Comparison of ENCODE assay signal across 9 cellular contexts in genomic region chr12:123762715-123763052, GRCh38. TPM values are rescaled to one million over a fixed set of nuclear protein-coding genes. Genes with fewer than 3 reads are reported as not detected.
A peak's percentile ranks its signal among the peaks of the same experiment; 100 is the strongest.
DNase-seq lines count a peak whose midpoint lies in the region; ATAC-seq and TF ChIP-seq lines count a peak whose summit lies in the region.
"Had no signal": no experiment of that assay in that cellular context is flagged by ENCODE, and none has a peak within 500 bp of the region (broad histone marks: within the 10 kb centered on the region; RNA-seq: fewer than 3 reads in every experiment).

No MANE protein-coding gene starts in this region.

- H4K20me1 ChIP-seq in neural progenitor cell (ENCODE audit: low read depth): peaks cover 6% of the 10 kb centered on the region
- no peaks in the 10 kb centered on the region; the same call in 1 of the 2 replicates for H4K20me1 ChIP-seq in PC-9 (ENCODE audit: insufficient read depth)

- H3K27me3 Mint-ChIP-seq in Calu3 (ENCODE audit: unreplicated experiment): no peaks in the 10 kb centered on the region
- peaks cover 7% of the 10 kb centered on the region for H3K27me3 Mint-ChIP-seq in endodermal cell (ENCODE audit: insufficient read depth)
- peaks cover 2% of the 10 kb centered on the region for H3K27me3 Mint-ChIP-seq in neural progenitor cell (ENCODE audit: insufficient read depth, low read depth)

- H2AFZ ChIP-seq in neural progenitor cell (replicated peaks) (peak overlapping the region; percentile 98), PC-9 (no peak overlapping the region)

- POLR2A ChIA-PET in PC-9 (lab: Charles Lee; ENCODE audit: unreplicated experiment): no interaction called here

- no peak overlapping the region for H3K27ac ChIP-seq in endodermal cell (ENCODE audit: low read depth, low read length)
- H3K27ac ChIP-seq in neural progenitor cell: no peak overlapping the region
- H3K27ac ChIP-seq in PC-9: no peak overlapping the region
- H3K27ac ChIP-seq: epithelial cell of prostate had no signal

- no peaks in the 10 kb centered on the region for H3K9me3 Mint-ChIP-seq in Calu3 (ENCODE audit: low read depth, unreplicated experiment)
- no peaks in the 10 kb centered on the region for H3K9me3 Mint-ChIP-seq in endodermal cell
- H3K9me3 Mint-ChIP-seq in neural progenitor cell: no peaks in the 10 kb centered on the region

- peak overlapping the region; percentile 92 for H3K4me2 ChIP-seq in neural progenitor cell
- no peak overlapping the region for H3K4me2 ChIP-seq in PC-9

- no peaks in the 10 kb centered on the region for H3K4me1 Mint-ChIP-seq in Calu3 (ENCODE audit: low read depth, unreplicated experiment)
- H3K4me1 Mint-ChIP-seq in endodermal cell: peaks cover 18% of the 10 kb centered on the region
- peaks cover 4% of the 10 kb centered on the region for H3K4me1 Mint-ChIP-seq in neural progenitor cell

- no peaks in the 10 kb centered on the region for H3K79me2 ChIP-seq in neural progenitor cell (ENCODE audit: low read depth)
- H3K79me2 ChIP-seq in PC-9 (ENCODE audit: low read depth): no peaks in the 10 kb centered on the region

- H3K9me2 ChIP-seq in PC-9 (ENCODE audit: insufficient read depth): no peaks in the 10 kb centered on the region

- H3K36me3 Mint-ChIP-seq in Calu3 (ENCODE audit: insufficient read depth, unreplicated experiment) (peaks cover 5% of the 10 kb centered on the region), endodermal cell (ENCODE audit: low read depth) (peaks cover 26% of the 10 kb centered on the region), neural progenitor cell (peaks cover 2% of the 10 kb centered on the region)

- WGBS in endodermal cell (ENCODE audit: insufficient coverage in 1 of 2, insufficient read length in 1 of 2), 2 experiments: 42 to 59% methylated on average over 12 to 15 of the region's 15 CpGs

- H3K4me3 ChIP-seq in endodermal cell (ENCODE audit: low read length) (peak overlapping the region; percentile 74), neural progenitor cell (peak overlapping the region; percentile 61), PC-9 (no peak overlapping the region), HAP-1 (no peak overlapping the region)

- CTCF ChIA-PET in Calu3 (lab: Charles Lee) (interaction anchor here (0.5 to 0.6 kb wide), 2 partner anchors 75 to 261 kb away, joined by 4 to 5 read pairs; no protein-coding TSS in a partner anchor), PC-9 (lab: Charles Lee) (no interaction called here)

- H3K27me3 ChIP-seq in endodermal cell (ENCODE audit: control insufficient read depth, insufficient read depth, low read length, poor library complexity, severe bottlenecking) (no peaks in the 10 kb centered on the region), neural progenitor cell (peaks cover 51% of the 10 kb centered on the region), PC-9 (ENCODE audit: insufficient read depth, low read depth) (no peaks in the 10 kb centered on the region), HAP-1 (ENCODE audit: low read depth) (no peaks in the 10 kb centered on the region)

- no peaks in the 10 kb centered on the region for H3K9me3 ChIP-seq in endodermal cell (ENCODE audit: control insufficient read depth, low read length)
- H3K9me3 ChIP-seq in neural progenitor cell (ENCODE audit: low read depth): no peaks in the 10 kb centered on the region
- no peaks in the 10 kb centered on the region for H3K9me3 ChIP-seq in PC-9 (ENCODE audit: insufficient read depth, low read depth)
- no peaks in the 10 kb centered on the region for H3K9me3 ChIP-seq in HAP-1

- no TSS peak for BruUV-seq in Calu3 (replicated peaks; lab: Mats Ljungman, UMichigan)
- BruUV-seq in PC-9 (replicated peaks; lab: Mats Ljungman, UMichigan): no TSS peak

- TF ChIP-seq CTCF in Calu3 (IDR thresholded peaks at IDR 0.05; ENCODE audit: unreplicated experiment) (no peak), endodermal cell (conservative IDR thresholded peaks at IDR 0.05) (no peak), neural progenitor cell (IDR thresholded peaks at IDR 0.05) (no peak), PC-9 (conservative IDR thresholded peaks at IDR 0.05) (no peak)

- H3F3A ChIP-seq in neural progenitor cell (ENCODE audit: low read depth) (peaks cover 23% of the 10 kb centered on the region), PC-9 (ENCODE audit: insufficient read depth, low read depth) (no peaks in the 10 kb centered on the region)

- H3K9ac ChIP-seq in endodermal cell (ENCODE audit: extremely low read depth, low read length, poor library complexity, severe bottlenecking) (no peak overlapping the region), neural progenitor cell (no peak overlapping the region)

- in situ Hi-C loops in HAP-1 (cut with MboI; ENCODE audit: low sequenced_read_pairs): no loop called here

- peaks cover 11% of the 10 kb centered on the region for H3K36me3 ChIP-seq in endodermal cell (ENCODE audit: control insufficient read depth, insufficient read depth, low read length)
- H3K36me3 ChIP-seq in neural progenitor cell: peaks cover 3% of the 10 kb centered on the region
- H3K36me3 ChIP-seq in PC-9 (ENCODE audit: low read depth): no peaks in the 10 kb centered on the region
- peaks cover 7% of the 10 kb centered on the region for H3K36me3 ChIP-seq in HAP-1 (replicated peaks)

- ATAC-seq in GM19395 (IDR thresholded peaks at IDR 0.05; ENCODE audit: unreplicated experiment): no peak

- intact Hi-C loops in Calu3 (cut with micrococcal nuclease; ENCODE audit: unreplicated experiment) (no loop called here), PC-9 (cut with micrococcal nuclease; ENCODE audit: unreplicated experiment) (no loop called here)

- no peaks in the 10 kb centered on the region for H3K4me1 ChIP-seq in endodermal cell (ENCODE audit: control insufficient read depth, insufficient read depth, low read length)
- peaks cover 12% of the 10 kb centered on the region for H3K4me1 ChIP-seq in neural progenitor cell
- no peaks in the 10 kb centered on the region for H3K4me1 ChIP-seq in PC-9 (replicated peaks; ENCODE audit: insufficient read depth)
- no peaks in the 10 kb centered on the region for H3K4me1 ChIP-seq in HAP-1

- no peak for DNase-seq in Calu3
- peak; percentile 33 for DNase-seq in NCI-H1105 (lab: John Stamatoyannopoulos, UW)
- no peak for DNase-seq in endodermal cell
- no peak for DNase-seq in neural progenitor cell (ENCODE audit: low spot score)
- DNase-seq in GDM1 (lab: John Stamatoyannopoulos, UW): no peak
- DNase-seq in PC-9: no peak
- no peak for DNase-seq in HAP-1 (ENCODE audit: low spot score in 2 of 2)

- H3K4me3 Mint-ChIP-seq in Calu3 (ENCODE audit: low read depth, unreplicated experiment) (peak overlapping the region; percentile 67), endodermal cell (peak overlapping the region; percentile 67), neural progenitor cell (no peak overlapping the region)

- H3K27ac Mint-ChIP-seq in Calu3 (ENCODE audit: unreplicated experiment): no peak overlapping the region
- peak overlapping the region; percentile 35 for H3K27ac Mint-ChIP-seq in endodermal cell
- no peak overlapping the region for H3K27ac Mint-ChIP-seq in neural progenitor cell

RNA-seq across cellular contexts. Expression of gene DNAH10, which starts 0.6 kb away (rescaled TPM):
- total RNA-seq in Calu3 (2022): 0.14 and 0.20 TPM in 2 replicates
- under 1 TPM; 0.09 to 0.64 TPM for total RNA-seq in endodermal cell
- polyA plus RNA-seq in endodermal cell (2013, experiment 1 of 2): 0.07 TPM
- 0.17 TPM for polyA plus RNA-seq in endodermal cell (2013, experiment 2 of 2)
- total RNA-seq in neural progenitor cell (ENCODE audit: low replicate concordance): 0.26 and 0.31 TPM in 2 replicates
- not detected in 2 replicates for total RNA-seq in PC-9 (2021)

RNA-seq across cellular contexts. Expression of gene ATP6V0A2, which starts 50.5 kb away (rescaled TPM):
- total RNA-seq in Calu3 (2022) (37.8 and 41.0 TPM in 2 replicates), endodermal cell (10 to 100 TPM; 86.3 to 91.1 TPM), neural progenitor cell (ENCODE audit: low replicate concordance) (43.1 and 44.4 TPM in 2 replicates), PC-9 (2021) (13.8 and 16.3 TPM in 2 replicates)
- 28.2 TPM for polyA plus RNA-seq in endodermal cell (2013, experiment 1 of 2)
- 25.0 TPM for polyA plus RNA-seq in endodermal cell (2013, experiment 2 of 2)

Comparison
In these comparisons a context has a peak if more than half of its experiments do, and no peak if none do; other contexts are left out.
1. H3K4me3 ChIP-seq: peak in endodermal cell (single experiment) and neural progenitor cell (single experiment); none in PC-9 (single experiment) and HAP-1 (single experiment).